Comparison of ENCODE assay signal across 8 cellular contexts in genomic region chr15:32276202-32276829, GRCh38.
DNase-seq lines count a peak whose midpoint lies in the region; ATAC-seq and TF ChIP-seq lines count a peak whose summit lies in the region.
"Not testable (repeated sequence)": the region's sequence is repeated elsewhere in the genome, so short reads cannot be mapped to it uniquely, and the experiment has no call there.

No MANE protein-coding gene starts in this region.

- H3K27me3 Mint-ChIP-seq in activated CD4-positive, alpha-beta T cell treated with anti-CD3 and anti-CD28 coated beads for 36 hours; natural killer cell (ENCODE audit: low read depth in 2 of 2): not testable (repeated sequence)

- POLR2A ChIA-PET in activated CD4-positive, alpha-beta T cell treated with anti-CD3 and anti-CD28 coated beads for 36 hours (lab: Charles Lee), result not testable (repeated sequence)

- peak; percentile 62 for ATAC-seq in GM18907 (IDR thresholded peaks at IDR 0.05; ENCODE audit: unreplicated experiment)
- ATAC-seq in HG02642 (IDR thresholded peaks at IDR 0.05; ENCODE audit: poor library complexity, unreplicated experiment), result peak; percentile 60
- ATAC-seq in HG03520 (IDR thresholded peaks at IDR 0.05; ENCODE audit: unreplicated experiment), result peak; percentile 46
- ATAC-seq in activated CD4-positive, alpha-beta T cell treated with anti-CD3 and anti-CD28 coated beads for 36 hours, result peak; percentile 47
- ATAC-seq in right cardiac atrium, result peak; percentile 67 to 68
- ATAC-seq in natural killer cell, result peak; percentile 70 to 90 (median 79)
- peak; percentile 74 for ATAC-seq in aorta (ENCODE audit: low FRiP score)

- not testable (repeated sequence) for DNase-seq in activated CD4-positive, alpha-beta T cell treated with anti-CD3 and anti-CD28 coated beads for 36 hours; right cardiac atrium; natural killer cell; aorta
- DNase-seq in ecto neural progenitor cell (ENCODE audit: low spot score), result peak; percentile 0

- not testable (repeated sequence) for H3K27ac Mint-ChIP-seq in activated CD4-positive, alpha-beta T cell treated with anti-CD3 and anti-CD28 coated beads for 36 hours; natural killer cell

- not testable (repeated sequence) for H3K9me3 Mint-ChIP-seq in activated CD4-positive, alpha-beta T cell treated with anti-CD3 and anti-CD28 coated beads for 36 hours (ENCODE audit: low read depth); natural killer cell

- 49% methylated on average over 4 of the region's 21 CpGs for WGBS in right cardiac atrium
- 79% methylated on average over 4 of the region's 21 CpGs; no CpG with 5 or more reads in 1 of the 2 donors for WGBS in aorta, 2 donors

- intact Hi-C loops in activated CD4-positive, alpha-beta T cell treated with anti-CD3 and anti-CD28 coated beads for 36 hours (cut with DNase I, micrococcal nuclease); right cardiac atrium (cut with DNase I); natural killer cell (cut with micrococcal nuclease); aorta (cut with DNase I): not testable (repeated sequence)

- not testable (repeated sequence) for H3K4me3 ChIP-seq in right cardiac atrium (ENCODE audit: low read length); aorta (ENCODE audit: low read length in 2 of 2)

- not testable (repeated sequence) for H3K4me1 Mint-ChIP-seq in activated CD4-positive, alpha-beta T cell treated with anti-CD3 and anti-CD28 coated beads for 36 hours; natural killer cell

- H3K27ac ChIP-seq in right cardiac atrium (ENCODE audit: low read length); aorta (ENCODE audit: low read depth in 1 of 2, low read length in 2 of 2): not testable (repeated sequence)

- TF ChIP-seq CTCF in natural killer cell (IDR thresholded peaks at IDR 0.05), result not testable (repeated sequence)

- H3K4me1 ChIP-seq in right cardiac atrium (ENCODE audit: control insufficient read depth, insufficient read depth, low read length); aorta (ENCODE audit: control insufficient read depth in 1 of 2, insufficient read depth in 2 of 2, low read length in 2 of 2): not testable (repeated sequence)

- H3K27me3 ChIP-seq in right cardiac atrium (ENCODE audit: control insufficient read depth, insufficient read depth); aorta (ENCODE audit: control insufficient read depth in 1 of 2, insufficient read depth in 2 of 2, low read length in 1 of 2): not testable (repeated sequence)

- CTCF ChIA-PET in activated CD4-positive, alpha-beta T cell treated with anti-CD3 and anti-CD28 coated beads for 36 hours (lab: Charles Lee), result not testable (repeated sequence)

- not testable (repeated sequence) for H3K9me3 ChIP-seq in right cardiac atrium (ENCODE audit: control insufficient read depth, low read length); aorta (ENCODE audit: control insufficient read depth, low read length)

- H3K36me3 Mint-ChIP-seq in activated CD4-positive, alpha-beta T cell treated with anti-CD3 and anti-CD28 coated beads for 36 hours (ENCODE audit: low read depth); natural killer cell: not testable (repeated sequence)

- not testable (repeated sequence) for H3K4me3 Mint-ChIP-seq in activated CD4-positive, alpha-beta T cell treated with anti-CD3 and anti-CD28 coated beads for 36 hours; natural killer cell

- not testable (repeated sequence) for H3K36me3 ChIP-seq in aorta (ENCODE audit: control insufficient read depth in 1 of 2, insufficient read depth in 2 of 2, low read length in 1 of 2)
